ENCODE assay signal across 35 cellular contexts in genomic region chr11:36167073-36167472, GRCh38.
"Had no signal": no experiment of that assay in that cellular context is flagged by ENCODE, and none has a peak within 500 bp of the region (broad histone marks: within the 10 kb centered on the region; RNA-seq: fewer than 3 reads in every experiment).

No MANE protein-coding gene starts in this region.

- H3K4me3 Mint-ChIP-seq: activated B cell treated with CpG ODN at 0.5 μM for 24 hours; activated CD4-positive, alpha-beta memory T cell treated with anti-CD3 and anti-CD28 coated beads, Interleukin-2, amount 10 ng/mL, durations not matched to agents 7 days and 5 days; activated CD4-positive, alpha-beta T cell treated with anti-CD3 and anti-CD28 coated beads, Interleukin-2, amount 10 ng/mL, durations not matched to agents 24 days and 14 days; activated CD8-positive, alpha-beta memory T cell treated with anti-CD3 and anti-CD28 coated beads, Interleukin-2, amount 10 ng/mL, durations not matched to agents 7 days and 5 days; activated CD8-positive, alpha-beta T cell treated with anti-CD3 and anti-CD28 coated beads, Interleukin-2, amount 10 ng/mL, durations not matched to agents 7 days and 5 days; activated naive CD4-positive, alpha-beta T cell treated with anti-CD3 and anti-CD28 coated beads, Interleukin-2, amount 10 ng/mL, durations not matched to agents 7 days and 5 days; activated naive CD4-positive, alpha-beta T cell treated with anti-CD3 and anti-CD28 coated beads, Interleukin-2, amount 50 U/mL, for 24 hours; activated naive CD8-positive, alpha-beta T cell; activated naive CD8-positive, alpha-beta T cell treated with anti-CD3 and anti-CD28 coated beads, Interleukin-2, amount 10 ng/mL, durations not matched to agents 7 days and 5 days; activated naive CD8-positive, alpha-beta T cell treated with anti-CD3 and anti-CD28 coated beads, Interleukin-2, amount 50 U/mL, for 24 hours; activated T-cell treated with anti-CD3 and anti-CD28 coated beads, Interleukin-2, amount 50 U/mL, for 24 hours; central memory CD8-positive, alpha-beta T cell; T-helper 1 cell treated with Interleukin-12 subunit alpha and Interleukin-12 subunit beta and Interleukin-4 antibody, amounts not matched to agents 30 μg/mL and 1 μg/mL, for 36 hours; T-helper 2 cell treated with Interferon-gamma antibody and Interleukin-4, amounts not matched to agents 5 μg/mL and 100 μg/mL, for 36 hours had no signal

- H3K36me3 ChIP-seq: ascending aorta, cardiac muscle cell had no signal

- DNase-seq: activated B cell treated with CpG ODN at 0.5 μM for 24 hours; activated CD4-positive, alpha-beta memory T cell treated with anti-CD3 and anti-CD28 coated beads, Interleukin-2, amount 10 ng/mL, durations not matched to agents 7 days and 5 days; activated CD4-positive, alpha-beta T cell treated with anti-CD3 and anti-CD28 coated beads for 4 hours; activated CD4-positive, alpha-beta T cell treated with anti-CD3 and anti-CD28 coated beads, Interleukin-2, amount 10 ng/mL, durations not matched to agents 24 days and 14 days; activated CD4-positive, alpha-beta T cell treated with anti-CD3 and anti-CD28 coated beads, Interleukin-2, amount 50 U/mL, for 48 hours; activated CD4-positive, CD25-positive, alpha-beta regulatory T cell treated with anti-CD3 and anti-CD28 coated beads, Interleukin-2, amount 50 U/mL, for 72 hours; activated CD8-positive, alpha-beta memory T cell treated with anti-CD3 and anti-CD28 coated beads for 24 hours; activated CD8-positive, alpha-beta memory T cell treated with anti-CD3 and anti-CD28 coated beads, Interleukin-2, amount 10 ng/mL, durations not matched to agents 7 days and 5 days; activated CD8-positive, alpha-beta memory T cell treated with anti-CD3 and anti-CD28 coated beads, Interleukin-2, amount 50 U/mL, for 48 hours; activated CD8-positive, alpha-beta T cell treated with anti-CD3 and anti-CD28 coated beads, Interleukin-2, amount 10 ng/mL, durations not matched to agents 7 days and 5 days; activated effector memory CD4-positive, alpha-beta T cell treated with Interleukin-2 at 50 U/mL for 16 hours; activated gamma-delta T cell; activated naive CD4-positive, alpha-beta T cell treated with anti-CD3 and anti-CD28 coated beads, Interleukin-2, amount 10 ng/mL, durations not matched to agents 7 days and 5 days; activated naive CD4-positive, alpha-beta T cell treated with Interleukin-2 at 50 U/mL for 16 hours; activated naive CD8-positive, alpha-beta T cell treated with anti-CD3 and anti-CD28 coated beads, Interleukin-2, amount 10 ng/mL, durations not matched to agents 7 days and 5 days; activated naive CD8-positive, alpha-beta T cell treated with anti-CD3 and anti-CD28 coated beads, Interleukin-2, amount 50 U/mL, for 24 hours; activated T-cell treated with anti-CD3 and anti-CD28 coated beads, Interleukin-2, amount 50 U/mL, for 24 hours; activated T-cell treated with anti-CD3 and anti-CD28 coated beads, Interleukin-2, amount 50 U/mL, for 48 hours; amygdala; anterior cingulate cortex; caudate nucleus; cerebellar nuclear complex; T-helper 2 cell; T-helper 9 cell had no signal

- H3K27me3 ChIP-seq: ascending aorta, cardiac muscle cell had no signal

- H3K9me3 ChIP-seq: ascending aorta had no signal

- H3K4me1 Mint-ChIP-seq: activated B cell treated with CpG ODN at 0.5 μM for 24 hours; activated CD4-positive, alpha-beta memory T cell treated with anti-CD3 and anti-CD28 coated beads, Interleukin-2, amount 10 ng/mL, durations not matched to agents 7 days and 5 days; activated CD4-positive, alpha-beta T cell treated with anti-CD3 and anti-CD28 coated beads, Interleukin-2, amount 10 ng/mL, durations not matched to agents 24 days and 14 days; activated CD8-positive, alpha-beta memory T cell treated with anti-CD3 and anti-CD28 coated beads, Interleukin-2, amount 10 ng/mL, durations not matched to agents 7 days and 5 days; activated naive CD4-positive, alpha-beta T cell treated with anti-CD3 and anti-CD28 coated beads, Interleukin-2, amount 10 ng/mL, durations not matched to agents 7 days and 5 days; activated naive CD4-positive, alpha-beta T cell treated with anti-CD3 and anti-CD28 coated beads, Interleukin-2, amount 50 U/mL, for 24 hours; activated naive CD8-positive, alpha-beta T cell treated with anti-CD3 and anti-CD28 coated beads, Interleukin-2, amount 10 ng/mL, durations not matched to agents 7 days and 5 days; activated naive CD8-positive, alpha-beta T cell treated with anti-CD3 and anti-CD28 coated beads, Interleukin-2, amount 50 U/mL, for 24 hours; central memory CD8-positive, alpha-beta T cell had no signal

- H3K36me3 Mint-ChIP-seq: activated CD8-positive, alpha-beta memory T cell treated with anti-CD3 and anti-CD28 coated beads, Interleukin-2, amount 10 ng/mL, durations not matched to agents 7 days and 5 days; activated naive CD4-positive, alpha-beta T cell treated with anti-CD3 and anti-CD28 coated beads, Interleukin-2, amount 10 ng/mL, durations not matched to agents 7 days and 5 days; activated naive CD4-positive, alpha-beta T cell treated with anti-CD3 and anti-CD28 coated beads, Interleukin-2, amount 50 U/mL, for 24 hours; activated naive CD8-positive, alpha-beta T cell; activated naive CD8-positive, alpha-beta T cell treated with anti-CD3 and anti-CD28 coated beads, Interleukin-2, amount 10 ng/mL, durations not matched to agents 7 days and 5 days had no signal

- H3K4me3 ChIP-seq: ascending aorta, cardiac muscle cell had no signal

- ATAC-seq: activated CD8-positive, alpha-beta memory T cell treated with anti-CD3 and anti-CD28 coated beads, Interleukin-2, amount 10 ng/mL, durations not matched to agents 7 days and 5 days; activated CD8-positive, alpha-beta T cell treated with anti-CD3 and anti-CD28 coated beads, Interleukin-2, amount 10 ng/mL, durations not matched to agents 7 days and 5 days; activated naive CD8-positive, alpha-beta T cell treated with anti-CD3 and anti-CD28 coated beads, Interleukin-2, amount 50 U/mL, for 24 hours had no signal

- H3K4me1 ChIP-seq: ascending aorta had no signal

- FAIRE-seq: bronchial epithelial cell, TTC549 had no signal

- H3K9me3 Mint-ChIP-seq: activated CD4-positive, alpha-beta memory T cell treated with anti-CD3 and anti-CD28 coated beads, Interleukin-2, amount 10 ng/mL, durations not matched to agents 7 days and 5 days; activated CD4-positive, alpha-beta T cell treated with anti-CD3 and anti-CD28 coated beads, Interleukin-2, amount 10 ng/mL, durations not matched to agents 24 days and 14 days; activated naive CD4-positive, alpha-beta T cell treated with anti-CD3 and anti-CD28 coated beads, Interleukin-2, amount 10 ng/mL, durations not matched to agents 7 days and 5 days; activated naive CD8-positive, alpha-beta T cell treated with anti-CD3 and anti-CD28 coated beads, Interleukin-2, amount 10 ng/mL, durations not matched to agents 7 days and 5 days; activated naive CD8-positive, alpha-beta T cell treated with anti-CD3 and anti-CD28 coated beads, Interleukin-2, amount 50 U/mL, for 24 hours; activated T-cell treated with anti-CD3 and anti-CD28 coated beads, Interleukin-2, amount 50 U/mL, for 24 hours; activated T-helper 2 cell treated with anti-CD3 and anti-CD28 coated beads, Interferon-gamma antibody, Interleukin-2, Interleukin-4, amounts not matched to agents 10 μg/mL and 5 μg/mL and 100 μg/mL, durations not matched to agents 14 hours and 24 hours and 36 hours; T-helper 1 cell treated with Interleukin-12 subunit alpha and Interleukin-12 subunit beta and Interleukin-4 antibody, amounts not matched to agents 30 μg/mL and 1 μg/mL, for 36 hours; T-helper 2 cell treated with Interferon-gamma antibody and Interleukin-4, amounts not matched to agents 5 μg/mL and 100 μg/mL, for 36 hours had no signal

- H3K27ac ChIP-seq: ascending aorta, cardiac muscle cell, VCaP had no signal

- H3K27ac Mint-ChIP-seq: activated B cell treated with CpG ODN at 0.5 μM for 24 hours; activated CD4-positive, alpha-beta memory T cell treated with anti-CD3 and anti-CD28 coated beads, Interleukin-2, amount 10 ng/mL, durations not matched to agents 7 days and 5 days; activated CD4-positive, alpha-beta T cell treated with anti-CD3 and anti-CD28 coated beads, Interleukin-2, amount 10 ng/mL, durations not matched to agents 24 days and 14 days; activated CD8-positive, alpha-beta memory T cell treated with anti-CD3 and anti-CD28 coated beads, Interleukin-2, amount 10 ng/mL, durations not matched to agents 7 days and 5 days; activated CD8-positive, alpha-beta T cell treated with anti-CD3 and anti-CD28 coated beads, Interleukin-2, amount 10 ng/mL, durations not matched to agents 7 days and 5 days; activated naive CD4-positive, alpha-beta T cell treated with anti-CD3 and anti-CD28 coated beads, Interleukin-2, amount 10 ng/mL, durations not matched to agents 7 days and 5 days; activated naive CD4-positive, alpha-beta T cell treated with anti-CD3 and anti-CD28 coated beads, Interleukin-2, amount 50 U/mL, for 24 hours; activated naive CD8-positive, alpha-beta T cell; activated naive CD8-positive, alpha-beta T cell treated with anti-CD3 and anti-CD28 coated beads, Interleukin-2, amount 10 ng/mL, durations not matched to agents 7 days and 5 days; activated naive CD8-positive, alpha-beta T cell treated with anti-CD3 and anti-CD28 coated beads, Interleukin-2, amount 50 U/mL, for 24 hours; activated T-cell treated with anti-CD3 and anti-CD28 coated beads, Interleukin-2, amount 50 U/mL, for 24 hours; activated T-helper 2 cell treated with anti-CD3 and anti-CD28 coated beads, Interferon-gamma antibody, Interleukin-2, Interleukin-4, amounts not matched to agents 10 μg/mL and 5 μg/mL and 100 μg/mL, durations not matched to agents 14 hours and 24 hours and 36 hours; T-helper 1 cell treated with Interleukin-12 subunit alpha and Interleukin-12 subunit beta and Interleukin-4 antibody, amounts not matched to agents 30 μg/mL and 1 μg/mL, for 36 hours; T-helper 2 cell treated with Interferon-gamma antibody and Interleukin-4, amounts not matched to agents 5 μg/mL and 100 μg/mL, for 36 hours had no signal
